In genomic region chr10:76257816-76258215, GRCh38 we compare ENCODE assay signal across 15 cellular contexts.
"Had no signal": no experiment of that assay in that cellular context is flagged by ENCODE, and none has a peak within 500 bp of the region (broad histone marks: within the 10 kb centered on the region; RNA-seq: fewer than 3 reads in every experiment).

No MANE protein-coding gene starts in this region.

- H3K9ac ChIP-seq: neural progenitor cell had no signal

- H3K27me3 Mint-ChIP-seq: activated naive CD8-positive, alpha-beta T cell treated with anti-CD3 and anti-CD28 coated beads, Interleukin-2, amount 50 U/mL, for 24 hours; activated T-helper 17 cell treated with anti-CD3 and anti-CD28 coated beads, Interleukin-2, amount 50 U/mL, for 72 hours; naive B cell had no signal

- H3K36me3 ChIP-seq: neural progenitor cell, ovary, stomach had no signal

- H3K27ac ChIP-seq: neural progenitor cell, ovary, stomach, testis had no signal

- DNase-seq: activated CD4-positive, alpha-beta T cell treated with anti-CD3 and anti-CD28 coated beads, Interleukin-2, amount 50 U/mL, for 48 hours; activated CD4-positive, CD25-positive, alpha-beta regulatory T cell treated with anti-CD3 and anti-CD28 coated beads, Interleukin-2, amount 50 U/mL, for 72 hours; activated naive CD4-positive, alpha-beta T cell treated with Interleukin-2 at 50 U/mL for 16 hours; activated naive CD8-positive, alpha-beta T cell treated with anti-CD3 and anti-CD28 coated beads, Interleukin-2, amount 50 U/mL, for 24 hours; aorta; hippocampal formation; naive B cell; ovary; stimulated activated CD4-positive, alpha-beta T cell treated with anti-CD3 and anti-CD28 coated beads, Interleukin-1b, Interleukin-23, amount 100 ng/mL, for 48 hours; stomach; testis had no signal

- H3K27me3 ChIP-seq: neural progenitor cell, ovary, stomach, testis had no signal

- H3K4me2 ChIP-seq: neural progenitor cell had no signal

- H3K4me3 Mint-ChIP-seq: activated naive CD8-positive, alpha-beta T cell treated with anti-CD3 and anti-CD28 coated beads, Interleukin-2, amount 50 U/mL, for 24 hours; activated T-helper 17 cell treated with anti-CD3 and anti-CD28 coated beads, Interleukin-2, amount 50 U/mL, for 72 hours; naive B cell; neural progenitor cell had no signal

- H3K9me3 ChIP-seq: ovary, testis had no signal

- H3K4me1 Mint-ChIP-seq: activated naive CD8-positive, alpha-beta T cell treated with anti-CD3 and anti-CD28 coated beads, Interleukin-2, amount 50 U/mL, for 24 hours; activated T-helper 17 cell treated with anti-CD3 and anti-CD28 coated beads, Interleukin-2, amount 50 U/mL, for 72 hours; naive B cell; neural progenitor cell had no signal

- H3K27ac Mint-ChIP-seq: activated naive CD8-positive, alpha-beta T cell treated with anti-CD3 and anti-CD28 coated beads, Interleukin-2, amount 50 U/mL, for 24 hours; activated T-helper 17 cell treated with anti-CD3 and anti-CD28 coated beads, Interleukin-2, amount 50 U/mL, for 72 hours; naive B cell; neural progenitor cell had no signal

- ATAC-seq: activated naive CD8-positive, alpha-beta T cell treated with anti-CD3 and anti-CD28 coated beads, Interleukin-2, amount 50 U/mL, for 24 hours; activated T-helper 17 cell treated with anti-CD3 and anti-CD28 coated beads, Interleukin-2, amount 50 U/mL, for 72 hours; sciatic nerve had no signal

- H3K4me3 ChIP-seq: lung, neural progenitor cell, ovary, stomach, testis had no signal

- H3K4me1 ChIP-seq: neural progenitor cell, testis had no signal

- H2AFZ ChIP-seq: neural progenitor cell had no signal

- H3K36me3 Mint-ChIP-seq: naive B cell had no signal
